Comparison of ENCODE assay signal across 8 cellular contexts in genomic region chr14:89616425-89617141, GRCh38.
DNase-seq lines count a peak whose midpoint lies in the region; ATAC-seq and TF ChIP-seq lines count a peak whose summit lies in the region.

No MANE protein-coding gene starts in this region.

- no peak for TF ChIP-seq CTCF in brain (conservative IDR thresholded peaks at IDR 0.05)

- ATAC-seq in GM21526 (IDR thresholded peaks at IDR 0.05; ENCODE audit: low FRiP score, unreplicated experiment) = peak; percentile 42

- peak overlapping the region; percentile 71 for H3K4me3 ChIP-seq in Jurkat, Clone E6-1 (ENCODE audit: low read length)

- DNase-seq in NCI-H345 (lab: John Stamatoyannopoulos, UW) = peak; percentile 6
- DNase-seq in NCI-H345 treated with DMSO at 0.1 percent for 48 hours (lab: John Stamatoyannopoulos, UW; ENCODE audit: unreplicated experiment) = no peak
- peak; percentile 71 for DNase-seq in Jurkat, Clone E6-1 (ENCODE audit: low read depth, low spot score)
- DNase-seq in myocyte (ENCODE audit: low read depth) = peak; percentile 64
- no peak for DNase-seq in HuH-7 (ENCODE audit: low spot score)
- DNase-seq in RKO (ENCODE audit: low spot score) = no peak

- H3K27ac Mint-ChIP-seq in brain = peak overlapping the region; percentile 92 to 98 (median 95)

- H3K9me3 Mint-ChIP-seq in brain = no peaks in the 10 kb centered on the region

- H3K4me3 Mint-ChIP-seq in brain = peak overlapping the region; percentile 93 to 99 (median 98)

- peaks cover 5% of the 10 kb centered on the region for H3K27me3 Mint-ChIP-seq in brain

- peaks cover 64% of the 10 kb centered on the region for H3K4me1 Mint-ChIP-seq in brain

- no peaks in the 10 kb centered on the region for H3K36me3 Mint-ChIP-seq in brain

Comparison
In these comparisons a context has a peak if more than half of its experiments do, and no peak if none do; other contexts are left out.
1. DNase-seq: peak in NCI-H345 (single experiment), Jurkat, Clone E6-1 (single experiment) and myocyte (single experiment); none in NCI-H345 treated with DMSO at 0.1 percent for 48 hours (single experiment), HuH-7 (single experiment) and RKO (single experiment).